ENCODE assay signal across 29 cellular contexts in the genomic region with DNA sequence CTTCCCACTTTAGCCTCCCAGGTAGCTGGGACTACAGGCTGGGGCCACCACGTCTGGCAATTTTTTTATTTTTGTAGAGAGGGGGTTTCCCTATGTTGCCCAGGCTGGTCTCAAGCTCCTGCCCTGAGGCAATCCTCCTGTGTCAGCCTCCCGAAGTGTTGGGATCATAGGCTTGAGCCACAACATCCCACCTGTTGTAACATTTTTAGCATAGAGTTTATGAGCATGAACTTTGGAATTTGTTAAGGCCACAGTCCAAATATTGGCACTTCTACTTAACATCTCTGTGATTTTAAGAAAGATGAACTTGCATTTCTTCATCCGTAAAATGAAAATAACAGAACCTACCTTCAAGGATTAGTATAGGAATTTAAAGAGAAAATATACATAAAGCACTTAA.
"Had no signal": no experiment of that assay in that cellular context is flagged by ENCODE, and none has a peak within 500 bp of the region (broad histone marks: within the 10 kb centered on the region; RNA-seq: fewer than 3 reads in every experiment).

No MANE protein-coding gene starts in this region.

- H3K27me3 Mint-ChIP-seq: activated CD4-positive, alpha-beta memory T cell treated with anti-CD3 and anti-CD28 coated beads for 36 hours; activated CD4-positive, alpha-beta T cell treated with anti-CD3 and anti-CD28 coated beads, Interleukin-2, amount 10 ng/mL, durations not matched to agents 24 days and 14 days; activated naive CD4-positive, alpha-beta T cell treated with anti-CD3 and anti-CD28 coated beads, Interleukin-2, amount 10 ng/mL, durations not matched to agents 7 days and 5 days; activated naive CD8-positive, alpha-beta T cell treated with anti-CD3 and anti-CD28 coated beads, Interleukin-2, amount 10 ng/mL, durations not matched to agents 7 days and 5 days; memory B cell; stimulated activated naive CD8-positive, alpha-beta T cell treated with anti-CD3 and anti-CD28 coated beads, Interleukin-15, amount 100 ng/mL, for 72 hours had no signal

- FAIRE-seq: islet of Langerhans, small intestine, TTC549 had no signal

- H3K9me3 Mint-ChIP-seq: activated CD4-positive, alpha-beta memory T cell treated with anti-CD3 and anti-CD28 coated beads for 36 hours; activated CD4-positive, alpha-beta T cell treated with anti-CD3 and anti-CD28 coated beads, Interleukin-2, amount 10 ng/mL, durations not matched to agents 24 days and 14 days; activated naive CD4-positive, alpha-beta T cell treated with anti-CD3 and anti-CD28 coated beads, Interleukin-2, amount 10 ng/mL, durations not matched to agents 7 days and 5 days; activated naive CD8-positive, alpha-beta T cell treated with anti-CD3 and anti-CD28 coated beads, Interleukin-2, amount 10 ng/mL, durations not matched to agents 7 days and 5 days; memory B cell; nephron progenitor cell; stimulated activated effector memory CD8-positive, alpha-beta T cell treated with anti-CD3 and anti-CD28 coated beads, Interleukin-12 subunit alpha, Interleukin-12 subunit beta, amount 100 ng/mL, for 72 hours; stimulated activated naive CD8-positive, alpha-beta T cell treated with anti-CD3 and anti-CD28 coated beads, Interleukin-15, amount 100 ng/mL, for 72 hours; T-helper 1 cell treated with Interleukin-12 subunit alpha and Interleukin-12 subunit beta and Interleukin-4 antibody, amounts not matched to agents 30 μg/mL and 1 μg/mL, for 36 hours; type B pancreatic cell had no signal

- H3K4me3 ChIP-seq: ascending aorta, gastrocnemius medialis, uterus had no signal

- H3K36me3 ChIP-seq: ascending aorta, brain microvascular endothelial cell, gastrocnemius medialis, neutrophil, uterus, WERI-Rb-1 had no signal

- H3K4me3 Mint-ChIP-seq: activated CD4-positive, alpha-beta memory T cell treated with anti-CD3 and anti-CD28 coated beads for 36 hours; activated CD4-positive, alpha-beta T cell treated with anti-CD3 and anti-CD28 coated beads, Interleukin-2, amount 10 ng/mL, durations not matched to agents 24 days and 14 days; activated naive CD4-positive, alpha-beta T cell treated with anti-CD3 and anti-CD28 coated beads, Interleukin-2, amount 10 ng/mL, durations not matched to agents 7 days and 5 days; activated naive CD8-positive, alpha-beta T cell treated with anti-CD3 and anti-CD28 coated beads, Interleukin-2, amount 10 ng/mL, durations not matched to agents 7 days and 5 days; memory B cell; nephron progenitor cell; stimulated activated effector memory CD8-positive, alpha-beta T cell treated with anti-CD3 and anti-CD28 coated beads, Interleukin-12 subunit alpha, Interleukin-12 subunit beta, amount 100 ng/mL, for 72 hours; stimulated activated naive CD8-positive, alpha-beta T cell treated with anti-CD3 and anti-CD28 coated beads, Interleukin-15, amount 100 ng/mL, for 72 hours; T-helper 1 cell treated with Interleukin-12 subunit alpha and Interleukin-12 subunit beta and Interleukin-4 antibody, amounts not matched to agents 30 μg/mL and 1 μg/mL, for 36 hours; type B pancreatic cell had no signal

- DNase-seq: activated CD4-positive, alpha-beta memory T cell treated with anti-CD3 and anti-CD28 coated beads for 36 hours; activated CD4-positive, alpha-beta T cell treated with anti-CD3 and anti-CD28 coated beads, Interleukin-2, amount 10 ng/mL, durations not matched to agents 24 days and 14 days; activated CD8-positive, alpha-beta memory T cell treated with anti-CD3 and anti-CD28 coated beads, Interleukin-2, amount 50 U/mL, for 4 hours; activated gamma-delta T cell; activated naive CD4-positive, alpha-beta T cell treated with anti-CD3 and anti-CD28 coated beads, Interleukin-2, amount 10 ng/mL, durations not matched to agents 7 days and 5 days; activated naive CD8-positive, alpha-beta T cell treated with anti-CD3 and anti-CD28 coated beads, Interleukin-2, amount 10 ng/mL, durations not matched to agents 7 days and 5 days; activated T-cell treated with anti-CD3 and anti-CD28 coated beads, Interleukin-2, amount 50 U/mL, for 1 hour; brain microvascular endothelial cell; central memory CD4-positive, alpha-beta T cell; gastrocnemius medialis; glutamatergic neuron; nephron progenitor cell; small intestine; stimulated activated CD4-positive, alpha-beta T cell treated with anti-CD3 and anti-CD28 coated beads, Interleukin-4, amount 100 ng/mL, for 24 hours; stimulated activated naive CD8-positive, alpha-beta T cell treated with anti-CD3 and anti-CD28 coated beads, Interleukin-15, amount 100 ng/mL, for 72 hours; substantia nigra; T-helper 9 cell; uterus; WERI-Rb-1 had no signal

- H3K36me3 Mint-ChIP-seq: activated CD4-positive, alpha-beta memory T cell treated with anti-CD3 and anti-CD28 coated beads for 36 hours; activated naive CD4-positive, alpha-beta T cell treated with anti-CD3 and anti-CD28 coated beads, Interleukin-2, amount 10 ng/mL, durations not matched to agents 7 days and 5 days; activated naive CD8-positive, alpha-beta T cell treated with anti-CD3 and anti-CD28 coated beads, Interleukin-2, amount 10 ng/mL, durations not matched to agents 7 days and 5 days; memory B cell; stimulated activated effector memory CD8-positive, alpha-beta T cell treated with anti-CD3 and anti-CD28 coated beads, Interleukin-12 subunit alpha, Interleukin-12 subunit beta, amount 100 ng/mL, for 72 hours; type B pancreatic cell had no signal

- H3K4me1 Mint-ChIP-seq: activated CD4-positive, alpha-beta T cell treated with anti-CD3 and anti-CD28 coated beads, Interleukin-2, amount 10 ng/mL, durations not matched to agents 24 days and 14 days; activated naive CD4-positive, alpha-beta T cell treated with anti-CD3 and anti-CD28 coated beads, Interleukin-2, amount 10 ng/mL, durations not matched to agents 7 days and 5 days; activated naive CD8-positive, alpha-beta T cell treated with anti-CD3 and anti-CD28 coated beads, Interleukin-2, amount 10 ng/mL, durations not matched to agents 7 days and 5 days; memory B cell; nephron progenitor cell; stimulated activated effector memory CD8-positive, alpha-beta T cell treated with anti-CD3 and anti-CD28 coated beads, Interleukin-12 subunit alpha, Interleukin-12 subunit beta, amount 100 ng/mL, for 72 hours; stimulated activated naive CD8-positive, alpha-beta T cell treated with anti-CD3 and anti-CD28 coated beads, Interleukin-15, amount 100 ng/mL, for 72 hours had no signal

- H3K9me3 ChIP-seq: ascending aorta, gastrocnemius medialis, neutrophil, uterus had no signal

- H3K27ac ChIP-seq: ascending aorta, brain microvascular endothelial cell, gastrocnemius medialis, neutrophil, uterus, WERI-Rb-1 had no signal

- H3K27ac Mint-ChIP-seq: activated CD4-positive, alpha-beta memory T cell treated with anti-CD3 and anti-CD28 coated beads for 36 hours; activated CD4-positive, alpha-beta T cell treated with anti-CD3 and anti-CD28 coated beads, Interleukin-2, amount 10 ng/mL, durations not matched to agents 24 days and 14 days; activated naive CD4-positive, alpha-beta T cell treated with anti-CD3 and anti-CD28 coated beads, Interleukin-2, amount 10 ng/mL, durations not matched to agents 7 days and 5 days; activated naive CD8-positive, alpha-beta T cell treated with anti-CD3 and anti-CD28 coated beads, Interleukin-2, amount 10 ng/mL, durations not matched to agents 7 days and 5 days; memory B cell; nephron progenitor cell; stimulated activated effector memory CD8-positive, alpha-beta T cell treated with anti-CD3 and anti-CD28 coated beads, Interleukin-12 subunit alpha, Interleukin-12 subunit beta, amount 100 ng/mL, for 72 hours; stimulated activated naive CD8-positive, alpha-beta T cell treated with anti-CD3 and anti-CD28 coated beads, Interleukin-15, amount 100 ng/mL, for 72 hours; T-helper 1 cell treated with Interleukin-12 subunit alpha and Interleukin-12 subunit beta and Interleukin-4 antibody, amounts not matched to agents 30 μg/mL and 1 μg/mL, for 36 hours; type B pancreatic cell had no signal

- H3K4me1 ChIP-seq: gastrocnemius medialis, uterus had no signal

- ATAC-seq: activated CD4-positive, CD25-positive, alpha-beta regulatory T cell treated with anti-CD3 and anti-CD28 coated beads, Interleukin-2, amount 50 U/mL, for 24 hours; gastrocnemius medialis; sciatic nerve; stimulated activated effector memory CD8-positive, alpha-beta T cell treated with anti-CD3 and anti-CD28 coated beads, Interleukin-12 subunit alpha, Interleukin-12 subunit beta, amount 100 ng/mL, for 72 hours; stimulated activated naive CD8-positive, alpha-beta T cell treated with anti-CD3 and anti-CD28 coated beads, Interleukin-15, amount 100 ng/mL, for 72 hours had no signal

- H3K27me3 ChIP-seq: ascending aorta, brain microvascular endothelial cell, gastrocnemius medialis, neutrophil, uterus had no signal
